In genomic region chr9:124658165-124659017, GRCh38 we compare ENCODE assay signal across 8 cellular contexts.
A peak's percentile ranks its signal among the peaks of the same experiment; 100 is the strongest.
DNase-seq lines count a peak whose midpoint lies in the region; ATAC-seq and TF ChIP-seq lines count a peak whose summit lies in the region.

No MANE protein-coding gene starts in this region.

- H3K4me3 ChIP-seq in Peyer's patch (peak overlapping the region; percentile 34 to 60 (median 46)), astrocyte of the cerebellum (ENCODE audit: low read depth, low read length) (peak overlapping the region; percentile 63), right cardiac atrium (ENCODE audit: low read length) (peak overlapping the region; percentile 86)

- ATAC-seq in GM21737 (IDR thresholded peaks at IDR 0.05; ENCODE audit: unreplicated experiment) (peak; percentile 87), right cardiac atrium (peak; percentile 98)

- TF ChIP-seq POLR2A in Peyer's patch (IDR thresholded peaks at IDR 0.05) = no peak

- H3K27ac ChIP-seq in KOPT-K1 (ENCODE audit: low read depth, low read length, poor library complexity, severe bottlenecking) = peak overlapping the region; percentile 95
- peak overlapping the region in 3 of 4 donors; percentile 58 to 84 (median 66) for H3K27ac ChIP-seq in Peyer's patch
- peak overlapping the region; percentile 69 for H3K27ac ChIP-seq in right cardiac atrium (ENCODE audit: low read length)

- peak; percentile 97 for DNase-seq in EL
- peak in 2 of 3 donors; percentile 50 to 71 for DNase-seq in Peyer's patch
- peak; percentile 93 for DNase-seq in astrocyte of the cerebellum (ENCODE audit: low read depth)
- peak; percentile 66 to 81 (median 75) for DNase-seq in right cardiac atrium
- peak; percentile 83 for DNase-seq in posterior vena cava (ENCODE audit: low spot score)
- DNase-seq in RPMI8226 = no peak

- TF ChIP-seq CTCF in Peyer's patch (IDR thresholded peaks at IDR 0.05) (no peak), astrocyte of the cerebellum (IDR thresholded peaks at IDR 0.05; ENCODE audit: low read depth, low read length, missing control alignments) (no peak)

- intact Hi-C loops in right cardiac atrium (cut with DNase I) = no loop called here
- intact Hi-C loops in posterior vena cava (cut with DNase I) = no loop called here

- no peaks in the 10 kb centered on the region for H3K9me3 ChIP-seq in KOPT-K1 (ENCODE audit: insufficient read depth, low read length, poor library complexity, severe bottlenecking)
- H3K9me3 ChIP-seq in Peyer's patch = no peaks in the 10 kb centered on the region
- H3K9me3 ChIP-seq in right cardiac atrium (ENCODE audit: control insufficient read depth, low read length) = no peaks in the 10 kb centered on the region

- in situ Hi-C loops in astrocyte of the cerebellum (cut with HindIII; ENCODE audit: low sequenced_read_pairs) = no loop called here

- 1% methylated on average over 14 of the region's 14 CpGs for WGBS in right cardiac atrium

- H3K27me3 ChIP-seq in Peyer's patch (no peaks in the 10 kb centered on the region), right cardiac atrium (ENCODE audit: control insufficient read depth, insufficient read depth) (no peaks in the 10 kb centered on the region)

- peaks cover 0 to 7% (median 0%) of the 10 kb centered on the region in 4 donors for H3K4me1 ChIP-seq in Peyer's patch
- no peaks in the 10 kb centered on the region for H3K4me1 ChIP-seq in right cardiac atrium (ENCODE audit: control insufficient read depth, insufficient read depth, low read length)

- H3K36me3 ChIP-seq in KOPT-K1 (ENCODE audit: insufficient read depth, low read length) = no peaks in the 10 kb centered on the region
- no peaks in the 10 kb centered on the region for H3K36me3 ChIP-seq in Peyer's patch
